9 cellular contexts compared by ENCODE assay signal in the genomic region with DNA sequence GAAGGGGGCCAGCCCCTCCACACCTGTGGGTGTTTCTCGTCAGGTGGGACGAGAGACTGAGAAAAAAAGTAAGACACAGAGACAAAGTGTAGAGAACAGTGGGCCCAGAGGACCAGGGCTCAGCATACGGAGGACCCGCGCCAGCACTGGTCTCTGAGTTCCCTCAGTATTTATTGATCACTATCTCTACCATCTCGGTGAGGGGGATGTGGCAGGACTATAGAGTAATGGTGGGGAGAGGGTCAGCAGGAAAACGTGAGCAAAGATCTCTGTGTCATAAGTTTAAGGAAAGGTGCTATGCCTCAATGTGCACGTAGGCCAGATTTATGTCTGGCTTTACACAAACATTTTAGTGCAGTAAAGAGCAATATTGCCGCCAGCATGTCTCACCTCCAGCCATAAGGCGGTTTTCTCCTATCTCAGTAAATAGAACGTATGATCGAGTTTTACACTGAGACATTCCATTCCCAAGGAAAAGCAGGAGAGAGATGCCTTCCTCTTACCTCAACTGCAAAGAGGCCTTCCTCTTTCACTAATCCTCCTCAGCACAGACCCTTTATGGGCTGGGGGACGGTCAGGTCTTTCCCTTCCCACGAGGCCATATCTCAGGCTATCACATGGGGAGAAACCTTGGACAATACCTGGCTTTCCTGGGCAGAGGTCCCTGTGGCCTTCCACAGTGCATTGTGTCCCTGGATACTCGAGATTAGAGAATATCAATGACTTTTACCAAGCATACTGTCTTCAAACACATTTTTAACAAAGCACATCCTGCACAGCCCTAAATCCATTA. TPM values are rescaled to one million over a fixed set of nuclear protein-coding genes. Genes with fewer than 3 reads are reported as not detected.
DNase-seq lines count a peak whose midpoint lies in the region; ATAC-seq and TF ChIP-seq lines count a peak whose summit lies in the region.
"Not testable (repeated sequence)": the region's sequence is repeated elsewhere in the genome, so short reads cannot be mapped to it uniquely, and the experiment has no call there.
"Had no signal": no experiment of that assay in that cellular context is flagged by ENCODE, and none has a peak within 500 bp of the region (broad histone marks: within the 10 kb centered on the region; RNA-seq: fewer than 3 reads in every experiment).

No MANE protein-coding gene starts in this region.

- peaks cover 14% of the 10 kb centered on the region for H3K4me1 ChIP-seq in CD8-positive, alpha-beta T cell (ENCODE audit: insufficient read depth, low read length)
- not testable (repeated sequence) for H3K4me1 ChIP-seq in HUES48 (ENCODE audit: control insufficient read depth, insufficient read depth, low read length)
- H3K4me1 ChIP-seq in esophagus squamous epithelium: peaks cover 6 to 46% (median 18%) of the 10 kb centered on the region in 3 donors
- peaks cover 10 to 32% of the 10 kb centered on the region in 2 donors for H3K4me1 ChIP-seq in mucosa of rectum (ENCODE audit: control insufficient read depth in 2 of 2, insufficient read depth in 2 of 2, low read length in 2 of 2)

- peaks cover 12% of the 10 kb centered on the region for H3K36me3 Mint-ChIP-seq in CD8-positive, alpha-beta T cell
- not testable (repeated sequence) for H3K36me3 Mint-ChIP-seq in T-cell; activated CD8-positive, alpha-beta T cell treated with anti-CD3 and anti-CD28 coated beads, Interleukin-2, amount 10 ng/mL, durations not matched to agents 7 days and 5 days (ENCODE audit: low read depth); activated naive CD8-positive, alpha-beta T cell treated with anti-CD3 and anti-CD28 coated beads, Interleukin-2, amount 50 U/mL, for 24 hours (ENCODE audit: low read depth); stimulated activated naive CD8-positive, alpha-beta T cell treated with anti-CD3 and anti-CD28 coated beads, Interleukin-15, Interleukin-2, amounts not matched to agents 100 ng/mL and 50 ng/mL, for 24 hours (ENCODE audit: low read depth)

- TF ChIP-seq POLR2A in esophagus squamous epithelium (IDR thresholded peaks at IDR 0.05): not testable (repeated sequence)

- H3K4me1 Mint-ChIP-seq in CD8-positive, alpha-beta T cell (ENCODE audit: low read depth): peaks cover 30% of the 10 kb centered on the region
- H3K4me1 Mint-ChIP-seq in T-cell: peaks cover 25 to 36% (median 34%) of the 10 kb centered on the region in 3 donors
- H3K4me1 Mint-ChIP-seq in activated CD8-positive, alpha-beta T cell treated with anti-CD3 and anti-CD28 coated beads, Interleukin-2, amount 10 ng/mL, durations not matched to agents 7 days and 5 days (ENCODE audit: low read depth): peaks cover 16% of the 10 kb centered on the region
- peaks cover 30% of the 10 kb centered on the region for H3K4me1 Mint-ChIP-seq in activated naive CD8-positive, alpha-beta T cell treated with anti-CD3 and anti-CD28 coated beads, Interleukin-2, amount 50 U/mL, for 24 hours
- H3K4me1 Mint-ChIP-seq in stimulated activated naive CD8-positive, alpha-beta T cell treated with anti-CD3 and anti-CD28 coated beads, Interleukin-15, Interleukin-2, amounts not matched to agents 100 ng/mL and 50 ng/mL, for 24 hours (ENCODE audit: low read depth): peaks cover 29% of the 10 kb centered on the region

- H3K27ac ChIP-seq in CD8-positive, alpha-beta T cell (ENCODE audit: low read depth, low read length): not testable (repeated sequence)
- H3K27ac ChIP-seq in HUES48 (ENCODE audit: low read depth, low read length) (peak overlapping the region; percentile 75), esophagus squamous epithelium (peak overlapping the region in 3 of 4 donors; percentile 4 to 100 (median 39)), mucosa of rectum (ENCODE audit: low read depth in 2 of 2, low read length in 2 of 2) (peak overlapping the region; percentile 79 to 80)

- H3K27me3 Mint-ChIP-seq in CD8-positive, alpha-beta T cell (ENCODE audit: low read depth); T-cell; activated CD8-positive, alpha-beta T cell treated with anti-CD3 and anti-CD28 coated beads, Interleukin-2, amount 10 ng/mL, durations not matched to agents 7 days and 5 days (ENCODE audit: low read depth); activated naive CD8-positive, alpha-beta T cell treated with anti-CD3 and anti-CD28 coated beads, Interleukin-2, amount 50 U/mL, for 24 hours; stimulated activated naive CD8-positive, alpha-beta T cell treated with anti-CD3 and anti-CD28 coated beads, Interleukin-15, Interleukin-2, amounts not matched to agents 100 ng/mL and 50 ng/mL, for 24 hours: not testable (repeated sequence)

- intact Hi-C loops in CD8-positive, alpha-beta T cell (cut with DNase I, micrococcal nuclease): loop anchor here (5.0 to 10.0 kb wide), 3 partner anchors 442 to 1225 kb away; a partner anchor contains a TSS
- intact Hi-C loops in esophagus squamous epithelium (cut with DNase I): not testable (repeated sequence)

- CTCF ChIA-PET in CD8-positive, alpha-beta T cell (lab: Charles Lee); T-cell (lab: Charles Lee); activated CD8-positive, alpha-beta T cell treated with anti-CD3 and anti-CD28 coated beads, Interleukin-2, amount 10 ng/mL, durations not matched to agents 7 days and 5 days (lab: Charles Lee): not testable (repeated sequence)

- H3K9me3 ChIP-seq in CD8-positive, alpha-beta T cell (ENCODE audit: low read length); HUES48 (ENCODE audit: control insufficient read depth, insufficient read depth, low read length); esophagus squamous epithelium; mucosa of rectum (ENCODE audit: control insufficient read depth in 2 of 2, low read length in 2 of 2): not testable (repeated sequence)

- TF ChIP-seq CTCF in CD8-positive, alpha-beta T cell (IDR thresholded peaks at IDR 0.05); esophagus squamous epithelium (IDR thresholded peaks at IDR 0.05): not testable (repeated sequence)

- H3K27me3 ChIP-seq in CD8-positive, alpha-beta T cell (ENCODE audit: insufficient read depth, low read length); HUES48 (ENCODE audit: control insufficient read depth, insufficient read depth, low read length); esophagus squamous epithelium; mucosa of rectum (ENCODE audit: control insufficient read depth in 2 of 2, insufficient read depth in 2 of 2, low read length in 2 of 2): not testable (repeated sequence)

- not testable (repeated sequence) for H3K9ac ChIP-seq in HUES48 (ENCODE audit: low read depth, low read length)
- peak overlapping the region in 1 of 2 donors; percentile 47 for H3K9ac ChIP-seq in mucosa of rectum (ENCODE audit: low read depth in 1 of 2, low read length in 2 of 2)

- ATAC-seq in CD8-positive, alpha-beta T cell; T-cell (replicated peaks in 1 of 4); activated CD8-positive, alpha-beta T cell treated with anti-CD3 and anti-CD28 coated beads, Interleukin-2, amount 10 ng/mL, durations not matched to agents 7 days and 5 days; activated naive CD8-positive, alpha-beta T cell treated with anti-CD3 and anti-CD28 coated beads, Interleukin-2, amount 50 U/mL, for 24 hours: not testable (repeated sequence)

- H3K9me3 Mint-ChIP-seq in CD8-positive, alpha-beta T cell; T-cell; activated CD8-positive, alpha-beta T cell treated with anti-CD3 and anti-CD28 coated beads, Interleukin-2, amount 10 ng/mL, durations not matched to agents 7 days and 5 days (ENCODE audit: insufficient read depth); activated naive CD8-positive, alpha-beta T cell treated with anti-CD3 and anti-CD28 coated beads, Interleukin-2, amount 50 U/mL, for 24 hours; stimulated activated naive CD8-positive, alpha-beta T cell treated with anti-CD3 and anti-CD28 coated beads, Interleukin-15, Interleukin-2, amounts not matched to agents 100 ng/mL and 50 ng/mL, for 24 hours: not testable (repeated sequence)

- H3K36me3 ChIP-seq in CD8-positive, alpha-beta T cell (ENCODE audit: insufficient read depth, low read length); HUES48 (ENCODE audit: control insufficient read depth, insufficient read depth, low read length); esophagus squamous epithelium; mucosa of rectum (ENCODE audit: control insufficient read depth in 2 of 2, insufficient read depth in 2 of 2, low read length in 2 of 2): not testable (repeated sequence)

- 62 to 65% methylated on average over 15 of the region's 15 CpGs for WGBS in esophagus squamous epithelium, 2 donors

- POLR2A ChIA-PET in CD8-positive, alpha-beta T cell (lab: Charles Lee); T-cell (lab: Charles Lee); activated CD8-positive, alpha-beta T cell treated with anti-CD3 and anti-CD28 coated beads, Interleukin-2, amount 10 ng/mL, durations not matched to agents 7 days and 5 days (lab: Charles Lee): not testable (repeated sequence)

- not testable (repeated sequence) for H3K4me3 ChIP-seq in CD8-positive, alpha-beta T cell (ENCODE audit: low read depth, low read length); HUES48 (ENCODE audit: low read depth, low read length); esophagus squamous epithelium; mucosa of rectum (ENCODE audit: low read length in 2 of 2)

- H3K27ac Mint-ChIP-seq in CD8-positive, alpha-beta T cell: peak overlapping the region; percentile 52
- H3K27ac Mint-ChIP-seq in T-cell: peak overlapping the region; percentile 46 to 72
- H3K27ac Mint-ChIP-seq in activated CD8-positive, alpha-beta T cell treated with anti-CD3 and anti-CD28 coated beads, Interleukin-2, amount 10 ng/mL, durations not matched to agents 7 days and 5 days: peak overlapping the region; percentile 64
- peak overlapping the region; percentile 25 for H3K27ac Mint-ChIP-seq in activated naive CD8-positive, alpha-beta T cell treated with anti-CD3 and anti-CD28 coated beads, Interleukin-2, amount 50 U/mL, for 24 hours
- not testable (repeated sequence) for H3K27ac Mint-ChIP-seq in stimulated activated naive CD8-positive, alpha-beta T cell treated with anti-CD3 and anti-CD28 coated beads, Interleukin-15, Interleukin-2, amounts not matched to agents 100 ng/mL and 50 ng/mL, for 24 hours

- H3K4me3 Mint-ChIP-seq in CD8-positive, alpha-beta T cell: peak overlapping the region; percentile 72
- peak overlapping the region; percentile 62 to 83 (median 64) for H3K4me3 Mint-ChIP-seq in T-cell
- H3K4me3 Mint-ChIP-seq in activated CD8-positive, alpha-beta T cell treated with anti-CD3 and anti-CD28 coated beads, Interleukin-2, amount 10 ng/mL, durations not matched to agents 7 days and 5 days: peak overlapping the region; percentile 54
- H3K4me3 Mint-ChIP-seq in activated naive CD8-positive, alpha-beta T cell treated with anti-CD3 and anti-CD28 coated beads, Interleukin-2, amount 50 U/mL, for 24 hours: peak overlapping the region; percentile 90
- peak overlapping the region; percentile 70 for H3K4me3 Mint-ChIP-seq in stimulated activated naive CD8-positive, alpha-beta T cell treated with anti-CD3 and anti-CD28 coated beads, Interleukin-15, Interleukin-2, amounts not matched to agents 100 ng/mL and 50 ng/mL, for 24 hours

- DNase-seq in CD8-positive, alpha-beta T cell; T-cell; activated CD8-positive, alpha-beta T cell treated with anti-CD3 and anti-CD28 coated beads, Interleukin-2, amount 10 ng/mL, durations not matched to agents 7 days and 5 days; activated naive CD8-positive, alpha-beta T cell treated with anti-CD3 and anti-CD28 coated beads, Interleukin-2, amount 50 U/mL, for 24 hours; esophagus squamous epithelium (lab: John Stamatoyannopoulos, UW): not testable (repeated sequence)

RNA-seq across cellular contexts. Expression of a gene that starts 2.3 kb away (rescaled TPM):
- 10 to 100 TPM; 11.6 to 14.6 TPM for total RNA-seq in CD8-positive, alpha-beta T cell
- total RNA-seq in T-cell (10 to 100 TPM; 18.6 to 28.9 (median 26.0) TPM), esophagus squamous epithelium (10 to 100 TPM; 15.5 to 29.8 (median 22.6) TPM)
- 10 to 100 TPM; 20.2 to 26.0 TPM for total RNA-seq in activated CD8-positive, alpha-beta T cell treated with anti-CD3 and anti-CD28 coated beads, Interleukin-2, amount 10 ng/mL, durations not matched to agents 7 days and 5 days

RNA-seq across cellular contexts. Expression of a gene that starts 44.9 kb away (rescaled TPM):
- 10 to 100 TPM; 34.0 to 37.2 TPM for total RNA-seq in CD8-positive, alpha-beta T cell
- total RNA-seq in T-cell (10 to 100 TPM; 41.6 to 79.7 (median 77.5) TPM), esophagus squamous epithelium (10 to 100 TPM; 37.0 to 83.2 (median 41.5) TPM)
- total RNA-seq in activated CD8-positive, alpha-beta T cell treated with anti-CD3 and anti-CD28 coated beads, Interleukin-2, amount 10 ng/mL, durations not matched to agents 7 days and 5 days: 10 to 100 TPM; 57.5 to 60.5 TPM

RNA-seq across cellular contexts. Expression of a gene that starts 58.8 kb away (rescaled TPM):
- total RNA-seq in CD8-positive, alpha-beta T cell: not detected
- total RNA-seq in T-cell (under 1 TPM in 3 of 5 donors, not detected in 2; 0.46 to 0.70 (median 0.60) TPM), esophagus squamous epithelium (100 to 1,000 TPM in 1 of 4 donors, 10 to 100 TPM in 3; 46.5 to 106 (median 71.6) TPM)
- total RNA-seq in activated CD8-positive, alpha-beta T cell treated with anti-CD3 and anti-CD28 coated beads, Interleukin-2, amount 10 ng/mL, durations not matched to agents 7 days and 5 days: not detected
- total RNA-seq: T-helper 2 cell treated with Interferon-gamma antibody and Interleukin-4, amounts not matched to agents 100 ng/mL and 5 ng/mL, for 36 hours had no signal

Comparison
In these comparisons a context has a peak if more than half of its experiments do, and no peak if none do; other contexts are left out.
1. RNA of a gene that starts 58.8 kb away (total RNA-seq): 46.5 to 106 TPM in esophagus squamous epithelium; 0.46 to 0.70 TPM in T-cell, not detected in CD8-positive, alpha-beta T cell and not detected in activated CD8-positive, alpha-beta T cell treated with anti-CD3 and anti-CD28 coated beads, Interleukin-2, amount 10 ng/mL, durations not matched to agents 7 days and 5 days; every median in the first group is over 10 times any median in the second.
2. Peak in every context shown above with its lines, with median percentiles within 50 percentile points of each other: H3K4me3 Mint-ChIP-seq.